14 cellular contexts compared by ENCODE assay signal in the genomic region with DNA sequence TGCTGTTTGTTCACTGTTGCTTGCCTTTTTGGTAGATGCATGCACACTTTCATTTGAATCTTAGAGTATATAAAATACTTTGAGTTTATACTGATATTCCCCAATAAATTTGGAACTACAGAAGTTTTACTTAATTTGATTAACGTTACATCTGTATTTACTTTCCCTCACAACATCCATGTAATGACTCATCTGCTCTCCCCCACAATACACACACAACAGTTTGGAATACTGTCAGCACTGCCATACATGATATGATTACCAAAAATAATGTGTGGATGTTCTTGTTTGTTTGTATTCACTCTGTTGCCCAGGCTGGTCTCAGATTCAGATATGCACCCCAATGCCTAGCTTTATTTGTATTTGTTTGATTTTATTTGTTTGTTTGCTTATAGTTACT.
DNase-seq lines count a peak whose midpoint lies in the region; ATAC-seq and TF ChIP-seq lines count a peak whose summit lies in the region.
"Had no signal": no experiment of that assay in that cellular context is flagged by ENCODE, and none has a peak within 500 bp of the region (broad histone marks: within the 10 kb centered on the region; RNA-seq: fewer than 3 reads in every experiment).

No MANE protein-coding gene starts in this region.

- in situ Hi-C loops in GM13976 (cut with MboI; ENCODE audit: low sequenced_read_pairs, unreplicated experiment): no loop called here

- no peak for ATAC-seq in GM21619 (IDR thresholded peaks at IDR 0.05; ENCODE audit: unreplicated experiment)

- no peak for TF ChIP-seq CTCF in AG09319 (IDR thresholded peaks at IDR 0.05; ENCODE audit: low read depth, low read length)
- no peak for TF ChIP-seq CTCF in fibroblast of mammary gland (conservative IDR thresholded peaks at IDR 0.05; ENCODE audit: control insufficient read depth, insufficient read depth, low read depth, low read length)
- TF ChIP-seq CTCF in GM13976 (IDR thresholded peaks at IDR 0.05; ENCODE audit: borderline replicate concordance, control extremely low read depth, extremely low read depth, insufficient read depth, missing control alignments): no peak

- peak; percentile 14 for DNase-seq in AG09319 (ENCODE audit: extremely low read depth, low read depth)
- peak; percentile 19 for DNase-seq in HCEC 1CT
- DNase-seq in amniotic epithelial cell (ENCODE audit: low read depth): peak; percentile 28
- peak; percentile 66 for DNase-seq in fibroblast of mammary gland (ENCODE audit: low read depth)
- no peak for DNase-seq in GM13976 (ENCODE audit: low spot score)
- no peak for DNase-seq in Kasumi-1 (lab: John Stamatoyannopoulos, UW)
- no peak for DNase-seq in ureter (ENCODE audit: low spot score)
- DNase-seq: Calu3, DND-41, MM.1S, NCI-H2029, NCI-H510A treated with DMSO at 0.1 percent for 48 hours, SHP77 had no signal

- H3K4me3 ChIP-seq in fibroblast of mammary gland (ENCODE audit: control insufficient read depth, low read depth, low read length): no peak overlapping the region

Comparison
In these comparisons a context has a peak if more than half of its experiments do, and no peak if none do; other contexts are left out.
1. DNase-seq: peak in AG09319 (single experiment), HCEC 1CT (single experiment), amniotic epithelial cell (single experiment) and fibroblast of mammary gland (single experiment); none in GM13976 (single experiment), Kasumi-1 (0 of 2) and ureter (single experiment).